Comparison of ENCODE assay signal across 24 cellular contexts in the genomic region with DNA sequence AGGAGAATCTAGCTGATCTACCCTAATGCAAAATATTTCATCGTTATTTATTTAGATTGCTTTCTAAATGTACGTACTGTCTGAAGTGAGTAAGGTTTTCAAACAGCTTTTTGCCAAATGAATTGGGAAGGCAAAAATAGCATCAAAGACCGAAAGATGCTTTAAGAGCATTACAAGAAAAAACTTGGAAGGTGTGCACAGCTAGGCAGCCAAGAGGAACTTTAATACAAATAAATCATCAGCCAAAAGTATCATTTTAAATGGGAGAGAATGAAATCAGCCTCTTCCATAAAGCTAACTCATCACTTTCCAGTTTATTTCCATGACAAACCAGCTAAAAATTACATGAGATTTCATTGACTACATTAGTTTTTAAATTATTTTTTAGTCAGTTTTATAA. TPM values are rescaled to one million over a fixed set of nuclear protein-coding genes. Genes with fewer than 3 reads are reported as not detected.
DNase-seq lines count a peak whose midpoint lies in the region; ATAC-seq, FAIRE-seq and TF ChIP-seq lines count a peak whose summit lies in the region.
"Had no signal": no experiment of that assay in that cellular context is flagged by ENCODE, and none has a peak within 500 bp of the region (broad histone marks: within the 10 kb centered on the region; RNA-seq: fewer than 3 reads in every experiment).

No MANE protein-coding gene starts in this region.

- CTCF ChIA-PET in HCT116 (lab: Charles Lee) (interaction anchor here (1.4 kb wide), 1 partner anchor 9 kb away, joined by 5 read pairs; no protein-coding TSS in a partner anchor), PC-3 (lab: Charles Lee) (interaction anchor here (1.0 kb wide), 1 partner anchor 10 kb away, joined by 4 read pairs; no protein-coding TSS in a partner anchor)

- H3K79me2 ChIP-seq in HCT116 (ENCODE audit: insufficient read depth, low read length) (no peaks in the 10 kb centered on the region), PC-3 (ENCODE audit: low read length) (no peaks in the 10 kb centered on the region), fibroblast of lung (ENCODE audit: control insufficient read depth, insufficient read depth, low read length) (no peaks in the 10 kb centered on the region), osteoblast (ENCODE audit: insufficient read depth, low read length) (no peaks in the 10 kb centered on the region), GM23338 (replicated peaks; ENCODE audit: insufficient read depth) (no peaks in the 10 kb centered on the region)

- H3K27me3 Mint-ChIP-seq in GM23338 (ENCODE audit: insufficient read depth, low read depth, poor library complexity) = peaks cover 6% of the 10 kb centered on the region

- H3F3A ChIP-seq in PC-3 (ENCODE audit: low read length, unreplicated experiment) (no peaks in the 10 kb centered on the region), GM23338 (replicated peaks; ENCODE audit: low read depth) (no peaks in the 10 kb centered on the region)

- H3K4me3 Mint-ChIP-seq in GM23338 = no peak overlapping the region
- H3K4me3 Mint-ChIP-seq: CD4-positive, alpha-beta memory T cell; H9 had no signal

- no peak for DNase-seq in HCT116 (ENCODE audit: low read depth, low spot score)
- no peak for DNase-seq in PC-3
- DNase-seq in fibroblast of lung (ENCODE audit: low read depth in 2 of 2) = peak in 1 of 2 donors; percentile 10
- no peak for DNase-seq in osteoblast (ENCODE audit: insufficient read length, low spot score, missing footprints)
- no peak for DNase-seq in HTR-8/SVneo (ENCODE audit: insufficient read length, low spot score)
- DNase-seq in activated naive CD4-positive, alpha-beta T cell treated with anti-CD3 and anti-CD28 coated beads, Interleukin-2, amount 50 U/mL, for 16 hours = no peak
- DNase-seq in GM23338 (ENCODE audit: low spot score) = no peak
- DNase-seq: Caco-2; CD4-positive, alpha-beta memory T cell; DMS 273 treated with DMSO at 0.1 percent for 48 hours; DMS79 treated with DMSO at 0.1 percent for 48 hours; H9; NCI-H1694; NCI-H2081; NCI-H2171; NCI-H345; NCI-H524; NCI-H774; NK-92 treated with Interleukin-12 subunit alpha and Interleukin-12 subunit beta, amount 100 ng/mL, for 24 hours; Peyer's patch; SJCRH30 had no signal

- BruUV-seq in HCT116 (replicated peaks; lab: Mats Ljungman, UMichigan) = no TSS peak
- no TSS peak for BruUV-seq in PC-3 (replicated peaks; lab: Mats Ljungman, UMichigan)

- RAD21 ChIA-PET in HCT116 (lab: Charles Lee; ENCODE audit: low non-redundant PET in 1 of 2, low total read pairs in 2 of 2, uncharacterized antibody in 2 of 2, unreplicated experiment in 2 of 2) = no interaction called here

- H4K20me1 ChIP-seq in HCT116 (ENCODE audit: insufficient read depth) (no peaks in the 10 kb centered on the region), PC-3 (ENCODE audit: low read length) (no peaks in the 10 kb centered on the region), fibroblast of lung (ENCODE audit: control insufficient read depth, extremely low read depth, insufficient read depth, low read length) (no peaks in the 10 kb centered on the region), osteoblast (ENCODE audit: insufficient read depth, low read length) (no peaks in the 10 kb centered on the region), GM23338 (replicated peaks; ENCODE audit: insufficient read depth) (no peaks in the 10 kb centered on the region)
- H4K20me1 ChIP-seq: BLaER1 treated with 17β-estradiol and CSF1 and Interleukin-3, amounts not matched to agents 10 nM and 100 nM had no signal

- H3K36me3 Mint-ChIP-seq in GM23338 (ENCODE audit: low read depth) = no peaks in the 10 kb centered on the region
- H3K36me3 Mint-ChIP-seq: CD4-positive, alpha-beta memory T cell had no signal

- no peak overlapping the region for H3K27ac ChIP-seq in HCT116 (ENCODE audit: low read depth, low read length)
- H3K27ac ChIP-seq in PC-3 (ENCODE audit: low read length) = no peak overlapping the region
- no peak overlapping the region for H3K27ac ChIP-seq in fibroblast of lung (ENCODE audit: insufficient read depth, low read length)
- no peak overlapping the region for H3K27ac ChIP-seq in osteoblast (ENCODE audit: low read depth, low read length)
- H3K27ac ChIP-seq in GM23338 (ENCODE audit: low read depth) = no peak overlapping the region
- H3K27ac ChIP-seq: BLaER1 treated with 17β-estradiol and CSF1 and Interleukin-3, amounts not matched to agents 10 nM and 100 nM; KMS-11; Peyer's patch; SJCRH30 had no signal

- no peaks in the 10 kb centered on the region for H3K9me3 Mint-ChIP-seq in GM23338
- H3K9me3 Mint-ChIP-seq: CD4-positive, alpha-beta memory T cell; H9 had no signal

- no peaks in the 10 kb centered on the region for H3K4me1 Mint-ChIP-seq in GM23338
- H3K4me1 Mint-ChIP-seq: H9 had no signal

- no peak overlapping the region for H3K4me3 ChIP-seq in HCT116 (replicated peaks in 1 of 2; ENCODE audit: low read depth in 1 of 2, low read length in 2 of 2)
- H3K4me3 ChIP-seq in PC-3 (ENCODE audit: low read length) = no peak overlapping the region
- no peak overlapping the region for H3K4me3 ChIP-seq in fibroblast of lung (replicated peaks in 1 of 4; ENCODE audit: control extremely low read depth in 1 of 4, insufficient read depth in 1 of 4, low read depth in 3 of 4, low read length in 4 of 4)
- no peak overlapping the region for H3K4me3 ChIP-seq in osteoblast (ENCODE audit: insufficient read depth, low read length)
- no peak overlapping the region for H3K4me3 ChIP-seq in GM23338
- H3K4me3 ChIP-seq: BLaER1 treated with 17β-estradiol and CSF1 and Interleukin-3, amounts not matched to agents 10 nM and 100 nM; GM12878; Peyer's patch; SJCRH30 had no signal

- no peaks in the 10 kb centered on the region for H3K9me3 ChIP-seq in HCT116 (ENCODE audit: control insufficient read depth in 1 of 2, insufficient read depth in 1 of 2, low read depth in 1 of 2, low read length in 2 of 2)
- no peaks in the 10 kb centered on the region for H3K9me3 ChIP-seq in PC-3 (ENCODE audit: low read length)
- H3K9me3 ChIP-seq in fibroblast of lung (ENCODE audit: control insufficient read depth, insufficient read depth, low read depth, low read length) = no peaks in the 10 kb centered on the region
- no peaks in the 10 kb centered on the region for H3K9me3 ChIP-seq in osteoblast (ENCODE audit: low read depth, low read length)
- H3K9me3 ChIP-seq: BLaER1 treated with 17β-estradiol and CSF1 and Interleukin-3, amounts not matched to agents 10 nM and 100 nM; Caco-2; Peyer's patch; SJCRH30 had no signal

- POLR2A ChIA-PET in HCT116 (lab: Charles Lee) (no interaction called here), PC-3 (lab: Charles Lee; ENCODE audit: unreplicated experiment) (no interaction called here)

- TF ChIP-seq RAD21 in HCT116 (IDR thresholded peaks at IDR 0.05; ENCODE audit: low read depth) = no peak

- no peak for TF ChIP-seq POLR2A in HCT116 (IDR thresholded peaks at IDR 0.05; ENCODE audit: borderline replicate concordance, extremely low read depth, insufficient read depth, insufficient read length)

- H3K27me3 ChIP-seq in HCT116 (ENCODE audit: insufficient read depth, low read length) (no peaks in the 10 kb centered on the region), PC-3 (ENCODE audit: low read length) (no peaks in the 10 kb centered on the region), fibroblast of lung (ENCODE audit: control insufficient read depth, insufficient read depth, low read length) (no peaks in the 10 kb centered on the region), osteoblast (ENCODE audit: insufficient read depth, low read length) (no peaks in the 10 kb centered on the region), GM23338 (ENCODE audit: insufficient read depth) (no peaks in the 10 kb centered on the region)
- H3K27me3 ChIP-seq: BLaER1 treated with 17β-estradiol and CSF1 and Interleukin-3, amounts not matched to agents 10 nM and 100 nM; Peyer's patch; SJCRH30 had no signal

- H3K9me2 ChIP-seq in HCT116 (ENCODE audit: insufficient read depth) (no peaks in the 10 kb centered on the region; the same call in 1 of the 2 replicates), PC-3 (replicated peaks; ENCODE audit: low read length) (no peaks in the 10 kb centered on the region), GM23338 (ENCODE audit: insufficient read depth) (no peaks in the 10 kb centered on the region)

- intact Hi-C loops in HCT116 (cut with micrococcal nuclease) = loop anchor here (10.0 kb wide), 1 partner anchor 478 kb away; no protein-coding TSS in a partner anchor
- intact Hi-C loops in PC-3 (cut with micrococcal nuclease) = no loop called here

- H3K4me1 ChIP-seq in HCT116 (ENCODE audit: control insufficient read depth in 1 of 2, insufficient read depth in 2 of 2, low read length in 2 of 2) (no peaks in the 10 kb centered on the region), PC-3 (ENCODE audit: insufficient read depth, low read length) (peaks cover 10% of the 10 kb centered on the region; the same call in 1 of the 2 replicates), fibroblast of lung (ENCODE audit: control insufficient read depth, extremely low read depth, insufficient read depth, low read length) (no peaks in the 10 kb centered on the region), osteoblast (ENCODE audit: insufficient read depth, low read length) (peaks cover 2% of the 10 kb centered on the region), GM23338 (ENCODE audit: insufficient read depth) (no peaks in the 10 kb centered on the region)
- H3K4me1 ChIP-seq: BLaER1 treated with 17β-estradiol and CSF1 and Interleukin-3, amounts not matched to agents 10 nM and 100 nM; Peyer's patch; SJCRH30 had no signal

- FAIRE-seq in HTR-8/SVneo (lab: Jason Lieb, UNC) = no peak
- FAIRE-seq: GM12878 had no signal

- H3K9ac ChIP-seq in HCT116 (ENCODE audit: low read length) (no peak overlapping the region), PC-3 (ENCODE audit: low read length) (no peak overlapping the region), fibroblast of lung (ENCODE audit: insufficient read depth, low read length) (no peak overlapping the region)
- H3K9ac ChIP-seq: BLaER1 treated with 17β-estradiol and CSF1 and Interleukin-3, amounts not matched to agents 10 nM and 100 nM; KMS-11 had no signal

- H3K4me2 ChIP-seq in HCT116 (ENCODE audit: low read length) (no peak overlapping the region), PC-3 (ENCODE audit: low read length) (no peak overlapping the region), fibroblast of lung (ENCODE audit: extremely low read depth, insufficient read depth, low read length) (peak overlapping the region; percentile 23), osteoblast (ENCODE audit: insufficient read depth, low read length) (peak overlapping the region; percentile 23), GM23338 (no peak overlapping the region)
- H3K4me2 ChIP-seq: BLaER1 treated with 17β-estradiol and CSF1 and Interleukin-3, amounts not matched to agents 10 nM and 100 nM; KMS-11 had no signal

- ATAC-seq in HCT116 (no peak), PC-3 (no peak; the same call in 1 of the 2 replicates), GM23338 (no peak)
- ATAC-seq: GM12878 had no signal

- no peaks in the 10 kb centered on the region for H3K36me3 ChIP-seq in HCT116 (ENCODE audit: control insufficient read depth in 1 of 2, insufficient read depth in 2 of 2, low read length in 2 of 2)
- H3K36me3 ChIP-seq in PC-3 (ENCODE audit: low read depth, low read length) = no peaks in the 10 kb centered on the region
- no peaks in the 10 kb centered on the region for H3K36me3 ChIP-seq in fibroblast of lung (ENCODE audit: control insufficient read depth, insufficient read depth, low read length)
- no peaks in the 10 kb centered on the region for H3K36me3 ChIP-seq in osteoblast (ENCODE audit: insufficient read depth, low read length)
- H3K36me3 ChIP-seq in GM23338 (ENCODE audit: insufficient read depth) = no peaks in the 10 kb centered on the region
- H3K36me3 ChIP-seq: BLaER1 treated with 17β-estradiol and CSF1 and Interleukin-3, amounts not matched to agents 10 nM and 100 nM; Peyer's patch; SJCRH30 had no signal

- no peak overlapping the region for H3K27ac Mint-ChIP-seq in GM23338
- H3K27ac Mint-ChIP-seq: CD4-positive, alpha-beta memory T cell; H9 had no signal

- H2AFZ ChIP-seq in HCT116 (ENCODE audit: low read depth, low read length, poor library complexity, severe bottlenecking) (peak overlapping the region; percentile 47), PC-3 (ENCODE audit: low read length) (0 out of 2 replicates have a peak overlapping the region, but pooled peaks have one; percentile 15), fibroblast of lung (ENCODE audit: low read length) (no peak overlapping the region), osteoblast (ENCODE audit: low read length) (no peak overlapping the region), GM23338 (no peak overlapping the region)

- TF ChIP-seq CTCF in HCT116 (IDR thresholded peaks at IDR 0.05 in 2 of 3, conservative IDR thresholded peaks at IDR 0.05 in 1 of 3; ENCODE audit: borderline replicate concordance in 1 of 3, insufficient read depth in 1 of 3, low read depth in 2 of 3, low read length in 2 of 3) = no peak
- no peak for TF ChIP-seq CTCF in PC-3 (conservative IDR thresholded peaks at IDR 0.05; ENCODE audit: low read depth, low read length)
- TF ChIP-seq CTCF in fibroblast of lung (conservative IDR thresholded peaks at IDR 0.05 in 1 of 2, IDR thresholded peaks at IDR 0.05 in 1 of 2; ENCODE audit: low read depth in 1 of 2, low read length in 2 of 2) = no peak
- no peak for TF ChIP-seq CTCF in osteoblast (IDR thresholded peaks at IDR 0.05; ENCODE audit: extremely low read depth, low read depth, low read length)
- TF ChIP-seq CTCF in GM23338 (conservative IDR thresholded peaks at IDR 0.05; ENCODE audit: low read depth in 2 of 2) = no peak

RNA-seq across cellular contexts. Expression of gene CFAP300, which starts 30.2 kb away (rescaled TPM):
- total RNA-seq in HCT116 (2021; ENCODE audit: unreplicated experiment) = not detected
- polyA plus RNA-seq in HCT116 (2012) = not detected in 2 replicates
- total RNA-seq in PC-3 (2014; rRNA removed) = 3.2 and 3.9 TPM in 2 replicates
- total RNA-seq in fibroblast of lung = 6.4 and 7.9 TPM in 2 replicates
- 5.6 and 6.4 TPM in 2 replicates for polyA plus RNA-seq in fibroblast of lung
- polyA plus RNA-seq in fibroblast of lung (2012) = 4.9 and 6.1 TPM in 2 replicates
- 1.9 and 3.5 TPM in 2 replicates for polyA minus RNA-seq in fibroblast of lung (ENCODE audit: low replicate concordance)
- 6.5 and 11.5 TPM in 2 replicates for total RNA-seq in osteoblast
- 1.2 and 1.4 TPM in 2 replicates for total RNA-seq in GM23338 (2014; rRNA removed; shearing (Covaris generic))
- polyA plus RNA-seq in GM23338 (2016; fragmentation: Nextera tagmentation; extraction: Ambion mirVana) = 5.3 and 6.0 TPM in 2 replicates
- total RNA-seq: CD4-positive, alpha-beta memory T cell; GM12878; SJCRH30 had no signal
- polyA plus RNA-seq: CD4-positive, alpha-beta memory T cell; GM12878 had no signal

Comparison
In these comparisons a context has a peak if more than half of its experiments do, and no peak if none do; other contexts are left out.
1. H2AFZ ChIP-seq: peak in HCT116 (single experiment) and PC-3 (single experiment); none in fibroblast of lung (single experiment), osteoblast (single experiment) and GM23338 (single experiment).
2. H3K4me2 ChIP-seq: peak in fibroblast of lung (single experiment) and osteoblast (single experiment); none in HCT116 (single experiment), PC-3 (single experiment) and GM23338 (single experiment).